Comparison of ENCODE assay signal across 9 cellular contexts in the genomic region with DNA sequence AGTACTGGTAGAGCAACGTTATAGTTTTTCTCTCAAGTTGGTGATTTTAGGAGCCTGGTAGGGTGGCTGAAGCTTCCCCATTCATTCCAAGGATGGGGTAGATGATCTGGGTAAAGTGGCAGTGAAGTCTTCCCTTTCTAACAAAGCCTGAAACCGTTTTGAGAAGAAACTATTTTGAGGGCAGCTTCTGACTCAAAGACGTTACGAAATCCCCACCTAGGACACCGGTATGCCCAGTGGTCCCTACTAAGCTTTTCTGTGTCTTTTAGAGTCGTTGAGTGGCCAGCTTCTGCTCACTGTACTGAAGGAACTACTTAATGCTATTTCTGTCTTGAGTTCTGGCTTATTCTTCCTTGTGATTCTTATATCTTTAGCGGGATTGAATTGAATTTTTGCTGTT. TPM values are rescaled to one million over a fixed set of nuclear protein-coding genes. Genes with fewer than 3 reads are reported as not detected.
DNase-seq lines count a peak whose midpoint lies in the region; ATAC-seq and TF ChIP-seq lines count a peak whose summit lies in the region.
"Had no signal": no experiment of that assay in that cellular context is flagged by ENCODE, and none has a peak within 500 bp of the region (broad histone marks: within the 10 kb centered on the region; RNA-seq: fewer than 3 reads in every experiment).

No MANE protein-coding gene starts in this region.

- H3K27ac Mint-ChIP-seq in MCF 10A (ENCODE audit: low read depth, unreplicated experiment) = peak overlapping the region; percentile 68
- peak overlapping the region; percentile 93 to 98 (median 96) for H3K27ac Mint-ChIP-seq in naive B cell

- TF ChIP-seq CTCF in KMS-11 (conservative IDR thresholded peaks at IDR 0.05; ENCODE audit: low read depth, low read length) = no peak
- no peak for TF ChIP-seq CTCF in MCF 10A (IDR thresholded peaks at IDR 0.05; ENCODE audit: unreplicated experiment)

- no peaks in the 10 kb centered on the region for H4K20me1 ChIP-seq in KMS-11 (ENCODE audit: insufficient read depth)

- POLR2A ChIA-PET in MCF 10A (lab: Yijun Ruan, JAX) = interaction anchor here (0.7 to 2.5 kb wide), 8 partner anchors 10 to 237 kb away, joined by 3 to 15 read pairs (median 3); a partner anchor contains a TSS

- H3K4me1 ChIP-seq in KMS-11 (ENCODE audit: low read depth, poor library complexity, severe bottlenecking) = peaks cover 25% of the 10 kb centered on the region

- H3K27me3 ChIP-seq in KMS-11 (ENCODE audit: insufficient read depth, low read depth) = no peaks in the 10 kb centered on the region

- H3K79me2 ChIP-seq in KMS-11 (ENCODE audit: insufficient read depth, low read depth) = no peaks in the 10 kb centered on the region; the same call in 1 of the 2 replicates

- no peaks in the 10 kb centered on the region for H3K36me3 ChIP-seq in KMS-11 (ENCODE audit: insufficient read depth)

- peak overlapping the region; percentile 79 for H3K4me2 ChIP-seq in KMS-11

- peaks cover 12% of the 10 kb centered on the region for H3K4me1 Mint-ChIP-seq in MCF 10A (ENCODE audit: insufficient read depth, unreplicated experiment)
- peaks cover 27 to 48% (median 36%) of the 10 kb centered on the region in 3 donors for H3K4me1 Mint-ChIP-seq in naive B cell

- H3K9ac ChIP-seq in KMS-11 = peak overlapping the region; percentile 20; the same call in 1 of the 2 replicates

- ATAC-seq in naive B cell (ENCODE audit: low read depth in 2 of 2) (no peak), GM19328 (IDR thresholded peaks at IDR 0.05; ENCODE audit: unreplicated experiment) (no peak), HG03520 (IDR thresholded peaks at IDR 0.05; ENCODE audit: unreplicated experiment) (no peak), left lobe of liver (no peak)

- H3K4me3 ChIP-seq in KMS-11 (IDR thresholded peaks at IDR 0.05; ENCODE audit: insufficient read depth, low read depth, low read length) = no peak overlapping the region

- H3K9me3 Mint-ChIP-seq in MCF 10A (ENCODE audit: unreplicated experiment) (no peaks in the 10 kb centered on the region), naive B cell (no peaks in the 10 kb centered on the region)

- BruUV-seq in MCF 10A (replicated peaks; lab: Mats Ljungman, UMichigan) = no TSS peak

- CTCF ChIA-PET in MCF 10A (lab: Yijun Ruan, JAX) = interaction anchor here (0.7 to 1.0 kb wide), 3 partner anchors 13 to 190 kb away, joined by 3 read pairs; no protein-coding TSS in a partner anchor

- peak overlapping the region; percentile 60; the same call in 1 of the 2 replicates for H2AFZ ChIP-seq in KMS-11 (ENCODE audit: low read depth)

- peaks cover 5% of the 10 kb centered on the region for H3K36me3 Mint-ChIP-seq in MCF 10A (ENCODE audit: insufficient read depth, unreplicated experiment)
- peaks cover 0 to 13% of the 10 kb centered on the region in 2 donors for H3K36me3 Mint-ChIP-seq in naive B cell

- intact Hi-C loops in MCF 10A (cut with micrococcal nuclease) = no loop called here

- H3K27me3 Mint-ChIP-seq in MCF 10A (ENCODE audit: insufficient read depth, unreplicated experiment) (no peaks in the 10 kb centered on the region), naive B cell (no peaks in the 10 kb centered on the region)

- no peak overlapping the region for H3K27ac ChIP-seq in KMS-11

- H3K4me3 Mint-ChIP-seq in MCF 10A (ENCODE audit: unreplicated experiment) (peak overlapping the region; percentile 98), naive B cell (peak overlapping the region; percentile 91 to 100 (median 99))

- peak; percentile 34 to 45 for DNase-seq in AML-193 (lab: John Stamatoyannopoulos, UW)
- peak; percentile 37 for DNase-seq in MCF 10A (ENCODE audit: unreplicated experiment)
- DNase-seq in naive B cell = no peak
- no peak for DNase-seq in left lobe of liver (ENCODE audit: low spot score)
- no peak for DNase-seq in foreskin melanocyte
- DNase-seq: activated gamma-delta T cell had no signal

RNA-seq across cellular contexts. Expression of a gene that starts 1.4 kb away (rescaled TPM):
- 15.7 and 18.9 TPM in 2 replicates for total RNA-seq in MCF 10A (2022)
- polyA plus RNA-seq in naive B cell (ENCODE audit: low read depth in 6 of 6) = 10 to 100 TPM in 1 of 6 donors, 1 to 10 TPM in 5; 2.0 to 11.2 (median 8.2) TPM
- 21.8 TPM for total RNA-seq in left lobe of liver

Comparison
In these comparisons a context has a peak if more than half of its experiments do, and no peak if none do; other contexts are left out.
1. DNase-seq: peak in AML-193 (2 of 2) and MCF 10A (single experiment); none in naive B cell (single experiment), left lobe of liver (single experiment) and foreskin melanocyte (single experiment).